In the genomic region with DNA sequence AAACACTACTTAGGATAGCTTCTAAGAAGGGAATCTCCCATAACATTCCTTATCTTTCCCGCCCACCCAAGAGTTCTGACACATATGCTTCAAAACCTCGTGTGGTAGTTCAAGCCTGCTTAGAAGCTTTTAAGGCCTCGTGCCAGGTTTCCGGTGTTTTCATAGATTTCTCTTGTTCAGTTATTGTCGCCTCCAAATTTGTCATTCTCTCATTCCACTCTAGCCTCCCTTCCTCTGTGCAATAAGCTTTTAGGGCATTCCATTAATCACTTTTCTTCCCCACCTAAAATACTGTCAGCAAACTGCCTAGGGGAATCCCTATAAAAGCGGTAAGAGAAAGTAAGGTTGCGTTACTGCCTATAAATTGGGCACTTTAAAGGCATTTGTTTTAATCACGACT, we compare ENCODE assay signal across 1 cellular context.
A peak's percentile ranks its signal among the peaks of the same experiment; 100 is the strongest.
TF ChIP-seq lines count a peak whose summit lies in the region.

No MANE protein-coding gene starts in this region.

TF ChIP-seq in K562, 482 proteins besides CTCF, POLR2A, EP300 and RAD21 (continued from another document):
- TF ChIP-seq, protein P1, sequence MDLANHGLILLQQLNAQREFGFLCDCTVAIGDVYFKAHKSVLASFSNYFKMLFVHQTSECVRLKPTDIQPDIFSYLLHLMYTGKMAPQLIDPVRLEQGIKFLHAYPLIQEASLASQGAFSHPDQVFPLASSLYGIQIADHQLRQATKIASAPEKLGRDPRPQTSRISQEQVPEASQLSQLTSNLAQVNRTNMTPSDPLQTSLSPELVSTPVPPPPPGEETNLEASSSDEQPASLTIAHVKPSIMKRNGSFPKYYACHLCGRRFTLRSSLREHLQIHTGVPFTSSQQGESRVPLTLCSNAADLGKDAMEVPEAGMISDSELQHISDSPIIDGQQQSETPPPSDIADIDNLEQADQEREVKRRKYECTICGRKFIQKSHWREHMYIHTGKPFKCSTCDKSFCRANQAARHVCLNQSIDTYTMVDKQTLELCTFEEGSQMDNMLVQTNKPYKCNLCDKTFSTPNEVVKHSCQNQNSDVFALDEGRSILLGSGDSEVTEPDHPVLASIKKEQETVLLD (IDR thresholded peaks at IDR 0.05), result 0 out of 2 replicates have a peak, but pooled peaks have one; percentile 54
- no peak; the same call in 1 of the 2 replicates for TF ChIP-seq CGGBP1 (CRISPR knock-in tag; IDR thresholded peaks at IDR 0.05)
